ENCODE assay signal across 18 cellular contexts in genomic region chr18:4319738-4320677, GRCh38.
DNase-seq lines count a peak whose midpoint lies in the region; ATAC-seq lines count a peak whose summit lies in the region.
"Had no signal": no experiment of that assay in that cellular context is flagged by ENCODE, and none has a peak within 500 bp of the region (broad histone marks: within the 10 kb centered on the region; RNA-seq: fewer than 3 reads in every experiment).

No MANE protein-coding gene starts in this region.

- peak; percentile 83 for ATAC-seq in GM18868 (IDR thresholded peaks at IDR 0.05; ENCODE audit: unreplicated experiment)
- ATAC-seq in HG02571 (IDR thresholded peaks at IDR 0.05; ENCODE audit: unreplicated experiment): peak; percentile 62
- peak; percentile 52 for ATAC-seq in HG03442 (IDR thresholded peaks at IDR 0.05; ENCODE audit: unreplicated experiment)
- no peak for ATAC-seq in GM21723 (IDR thresholded peaks at IDR 0.05; ENCODE audit: unreplicated experiment)
- ATAC-seq: activated T-cell treated with anti-CD3 and anti-CD28 coated beads, Interleukin-2, amount 50 U/mL, for 4 hours; body of pancreas; PC-3 had no signal

- DNase-seq in NCI-H345 (lab: John Stamatoyannopoulos, UW): no peak
- DNase-seq in stimulated activated CD4-positive, alpha-beta T cell treated with anti-CD3 and anti-CD28 coated beads, Interleukin-4, amount 100 ng/mL, for 4 hours: no peak
- no peak for DNase-seq in stimulated activated naive CD4-positive, alpha-beta T cell treated with Interleukin-2 at 50 U/mL for 16 hours (lab: John Stamatoyannopoulos, UW)
- DNase-seq: activated CD4-positive, alpha-beta memory T cell treated with anti-CD3 and anti-CD28 coated beads for 36 hours; activated naive CD8-positive, alpha-beta T cell treated with anti-CD3 and anti-CD28 coated beads for 36 hours; activated T-cell treated with anti-CD3 and anti-CD28 coated beads, Interleukin-2, amount 50 U/mL, for 4 hours; body of pancreas; GF-D8; NCI-H1417 treated with DMSO at 0.1 percent for 48 hours; NCI-H748 treated with DMSO at 0.1 percent for 48 hours; PC-3; SIG-M5; stimulated activated CD4-positive, alpha-beta T cell treated with anti-CD3 and anti-CD28 coated beads, Interleukin-1b, Interleukin-23, amount 100 ng/mL, for 48 hours; stomach had no signal
